In the genomic region with DNA sequence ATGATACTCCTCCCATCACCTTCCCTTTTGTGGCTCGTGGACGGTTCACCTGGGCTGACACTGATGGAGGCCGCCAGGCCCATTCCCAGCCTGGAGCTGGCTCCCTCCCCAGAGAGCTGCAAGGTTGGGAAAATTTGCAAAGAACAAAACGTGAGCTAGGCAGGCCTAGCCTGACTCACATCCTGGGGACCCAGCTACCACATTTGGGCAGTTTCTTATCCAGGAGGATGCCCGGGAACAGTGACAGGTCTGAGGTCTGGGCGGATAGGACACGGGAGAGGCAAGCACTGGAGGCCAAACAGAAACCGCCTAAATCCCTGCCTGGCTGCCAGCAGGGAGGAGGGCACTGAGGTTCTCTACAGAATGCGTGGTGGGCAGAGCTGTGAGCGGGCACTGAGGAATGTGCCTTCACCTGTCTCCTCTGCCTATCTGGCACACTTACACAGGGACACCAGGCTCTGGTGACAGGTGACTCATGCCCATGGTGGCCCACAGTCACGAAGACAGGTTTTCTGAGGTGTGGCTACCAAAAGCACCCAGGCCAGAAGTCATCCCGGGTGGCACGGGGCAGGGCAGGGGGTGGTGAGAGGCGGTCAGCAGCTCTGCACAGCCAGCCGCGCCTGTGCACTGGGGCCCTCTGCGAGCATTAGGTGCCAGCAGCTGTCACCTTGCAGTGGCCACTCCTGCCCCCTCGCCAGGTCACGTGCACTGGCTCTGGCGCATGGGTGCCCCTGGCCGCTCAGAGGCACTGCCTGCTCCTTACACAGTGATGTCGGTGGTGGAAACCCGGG, we compare ENCODE assay signal across 1 cellular context.
TF ChIP-seq lines count a peak whose summit lies in the region.

No MANE protein-coding gene starts in this region.

TF ChIP-seq in IMR-90, 13 proteins besides CTCF, POLR2A, EP300 and RAD21:
- TF ChIP-seq, protein P1, sequence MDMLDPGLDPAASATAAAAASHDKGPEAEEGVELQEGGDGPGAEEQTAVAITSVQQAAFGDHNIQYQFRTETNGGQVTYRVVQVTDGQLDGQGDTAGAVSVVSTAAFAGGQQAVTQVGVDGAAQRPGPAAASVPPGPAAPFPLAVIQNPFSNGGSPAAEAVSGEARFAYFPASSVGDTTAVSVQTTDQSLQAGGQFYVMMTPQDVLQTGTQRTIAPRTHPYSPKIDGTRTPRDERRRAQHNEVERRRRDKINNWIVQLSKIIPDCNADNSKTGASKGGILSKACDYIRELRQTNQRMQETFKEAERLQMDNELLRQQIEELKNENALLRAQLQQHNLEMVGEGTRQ (IDR thresholded peaks at IDR 0.05; ENCODE audit: low read depth, low read length) = no peak
- peak; percentile 61; the same call in 1 of the 2 replicates for TF ChIP-seq BHLHE40 (IDR thresholded peaks at IDR 0.05; ENCODE audit: low read depth, low read length)
TF ChIP-seq in IMR-90: peak in this region for 1.
